In genomic region chr2:112137516-112138142, GRCh38 we compare ENCODE assay signal across 1 cellular context.
A peak's percentile ranks its signal among the peaks of the same experiment; 100 is the strongest.
TF ChIP-seq lines count a peak whose summit lies in the region.

No MANE protein-coding gene starts in this region.

TF ChIP-seq in GM12878, 131 proteins besides CTCF, POLR2A, EP300 and RAD21 (continued from another document):
- no peak for TF ChIP-seq CEBPZ (IDR thresholded peaks at IDR 0.05; ENCODE audit: low read depth, low read length)
- TF ChIP-seq, protein P1, sequence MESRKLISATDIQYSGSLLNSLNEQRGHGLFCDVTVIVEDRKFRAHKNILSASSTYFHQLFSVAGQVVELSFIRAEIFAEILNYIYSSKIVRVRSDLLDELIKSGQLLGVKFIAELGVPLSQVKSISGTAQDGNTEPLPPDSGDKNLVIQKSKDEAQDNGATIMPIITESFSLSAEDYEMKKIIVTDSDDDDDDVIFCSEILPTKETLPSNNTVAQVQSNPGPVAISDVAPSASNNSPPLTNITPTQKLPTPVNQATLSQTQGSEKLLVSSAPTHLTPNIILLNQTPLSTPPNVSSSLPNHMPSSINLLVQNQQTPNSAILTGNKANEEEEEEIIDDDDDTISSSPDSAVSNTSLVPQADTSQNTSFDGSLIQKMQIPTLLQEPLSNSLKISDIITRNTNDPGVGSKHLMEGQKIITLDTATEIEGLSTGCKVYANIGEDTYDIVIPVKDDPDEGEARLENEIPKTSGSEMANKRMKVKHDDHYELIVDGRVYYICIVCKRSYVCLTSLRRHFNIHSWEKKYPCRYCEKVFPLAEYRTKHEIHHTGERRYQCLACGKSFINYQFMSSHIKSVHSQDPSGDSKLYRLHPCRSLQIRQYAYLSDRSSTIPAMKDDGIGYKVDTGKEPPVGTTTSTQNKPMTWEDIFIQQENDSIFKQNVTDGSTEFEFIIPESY (IDR thresholded peaks at IDR 0.05) = no peak
- TF ChIP-seq, protein P2, sequence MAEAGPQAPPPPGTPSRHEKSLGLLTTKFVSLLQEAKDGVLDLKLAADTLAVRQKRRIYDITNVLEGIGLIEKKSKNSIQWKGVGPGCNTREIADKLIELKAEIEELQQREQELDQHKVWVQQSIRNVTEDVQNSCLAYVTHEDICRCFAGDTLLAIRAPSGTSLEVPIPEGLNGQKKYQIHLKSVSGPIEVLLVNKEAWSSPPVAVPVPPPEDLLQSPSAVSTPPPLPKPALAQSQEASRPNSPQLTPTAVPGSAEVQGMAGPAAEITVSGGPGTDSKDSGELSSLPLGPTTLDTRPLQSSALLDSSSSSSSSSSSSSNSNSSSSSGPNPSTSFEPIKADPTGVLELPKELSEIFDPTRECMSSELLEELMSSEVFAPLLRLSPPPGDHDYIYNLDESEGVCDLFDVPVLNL (IDR thresholded peaks at IDR 0.05; ENCODE audit: low read depth, low read length) = no peak
- 0 out of 2 replicates have a peak, but pooled peaks have one; percentile 21 for TF ChIP-seq EZH2 (IDR thresholded peaks at IDR 0.05; ENCODE audit: borderline replicate concordance, control insufficient read depth, low read depth, low read length)
- no peak for TF ChIP-seq CREB1 (IDR thresholded peaks at IDR 0.05; ENCODE audit: low read depth)
- no peak for TF ChIP-seq CHD2 (IDR thresholded peaks at IDR 0.05; ENCODE audit: borderline replicate concordance, low read depth, low read length)
- no peak for TF ChIP-seq SMAD1 (IDR thresholded peaks at IDR 0.05; ENCODE audit: low read depth, partially characterized antibody)
